Comparison of ENCODE assay signal across 17 cellular contexts in genomic region chr15:36359286-36359685, GRCh38.
"Had no signal": no experiment of that assay in that cellular context is flagged by ENCODE, and none has a peak within 500 bp of the region (broad histone marks: within the 10 kb centered on the region; RNA-seq: fewer than 3 reads in every experiment).

No MANE protein-coding gene starts in this region.

- H3K27me3 ChIP-seq: cardiac muscle cell, esophagus muscularis mucosa, foreskin keratinocyte, heart left ventricle, transverse colon had no signal

- H3K9me3 ChIP-seq: esophagus muscularis mucosa, heart left ventricle, mucosa of descending colon, transverse colon had no signal

- H3K27ac ChIP-seq: cardiac muscle cell, esophagus muscularis mucosa, foreskin keratinocyte, heart left ventricle, transverse colon had no signal

- H3K4me3 ChIP-seq: cardiac muscle cell, esophagus muscularis mucosa, heart left ventricle, lung, mucosa of descending colon, transverse colon had no signal

- DNase-seq: activated CD4-positive, alpha-beta T cell treated with anti-CD3 and anti-CD28 coated beads for 48 hours; activated CD8-positive, alpha-beta memory T cell treated with anti-CD3 and anti-CD28 coated beads, Interleukin-2, amount 50 U/mL, for 48 hours; activated CD8-positive, alpha-beta T cell treated with anti-CD3 and anti-CD28 coated beads, Interleukin-2, amount 10 ng/mL, durations not matched to agents 7 days and 5 days; activated naive CD4-positive, alpha-beta T cell; foreskin keratinocyte; heart left ventricle; left colon; mucosa of descending colon; naive thymus-derived CD8-positive, alpha-beta T cell; right cardiac atrium; stimulated activated CD4-positive, alpha-beta T cell treated with anti-CD3 and anti-CD28 coated beads, Interleukin-1b, Interleukin-23, amount 100 ng/mL, for 48 hours; stimulated activated naive CD4-positive, alpha-beta T cell; substantia nigra; transverse colon had no signal

- H3K36me3 ChIP-seq: cardiac muscle cell, esophagus muscularis mucosa, heart left ventricle, transverse colon had no signal
